Comparison of ENCODE assay signal across 1 cellular context in genomic region chr20:62929051-62929538, GRCh38.
TF ChIP-seq lines count a peak whose summit lies in the region.

No MANE protein-coding gene starts in this region.

TF ChIP-seq in HepG2, 621 proteins besides CTCF, POLR2A, EP300 and RAD21 (continued from another document and continues in another):
- TF ChIP-seq TIGD3 (CRISPR knock-in tag; IDR thresholded peaks at IDR 0.05; ENCODE audit: borderline replicate concordance) (no peak), PHF8 (CRISPR knock-in tag; IDR thresholded peaks at IDR 0.05) (no peak), ZNF275 (CRISPR knock-in tag; IDR thresholded peaks at IDR 0.05; ENCODE audit: borderline replicate concordance) (no peak), SMAD1 (CRISPR knock-in tag; IDR thresholded peaks at IDR 0.05; ENCODE audit: borderline replicate concordance, low read depth) (no peak), MTERF4 (CRISPR knock-in tag; IDR thresholded peaks at IDR 0.05) (no peak), ZFP36 (IDR thresholded peaks at IDR 0.05; ENCODE audit: borderline replicate concordance, low read depth, low read length, partially characterized antibody) (no peak), FOXK1 (CRISPR knock-in tag; IDR thresholded peaks at IDR 0.05; ENCODE audit: borderline replicate concordance, low read depth) (no peak), IRX3 (CRISPR knock-in tag; IDR thresholded peaks at IDR 0.05; ENCODE audit: borderline replicate concordance, low read depth) (no peak), SCMH1 (CRISPR knock-in tag; IDR thresholded peaks at IDR 0.05; ENCODE audit: borderline replicate concordance) (no peak), ATM (IDR thresholded peaks at IDR 0.05; ENCODE audit: borderline replicate concordance) (no peak), ZNF160 (CRISPR knock-in tag; IDR thresholded peaks at IDR 0.05) (no peak), HHEX (CRISPR knock-in tag; IDR thresholded peaks at IDR 0.05) (no peak), GATA4 (IDR thresholded peaks at IDR 0.05; ENCODE audit: borderline replicate concordance, low read depth) (no peak), TMF1 (CRISPR knock-in tag; IDR thresholded peaks at IDR 0.05; ENCODE audit: low read depth) (no peak), IRF9 (CRISPR knock-in tag; IDR thresholded peaks at IDR 0.05; ENCODE audit: borderline replicate concordance) (no peak), TCF12 (IDR thresholded peaks at IDR 0.05) (no peak), TCF12 (CRISPR knock-in tag; IDR thresholded peaks at IDR 0.05) (no peak), BORCS8-MEF2B (CRISPR knock-in tag; IDR thresholded peaks at IDR 0.05) (no peak), HMG20B (CRISPR knock-in tag; conservative IDR thresholded peaks at IDR 0.05) (no peak), ZBTB25 (CRISPR knock-in tag; IDR thresholded peaks at IDR 0.05) (no peak), SMC3 (IDR thresholded peaks at IDR 0.05; ENCODE audit: low read length) (no peak), PCBP1 (IDR thresholded peaks at IDR 0.05; ENCODE audit: borderline replicate concordance, low read depth, low read length) (0 out of 2 replicates have a peak, but pooled peaks have one; percentile 35), ZNF367 (CRISPR knock-in tag; IDR thresholded peaks at IDR 0.05; ENCODE audit: borderline replicate concordance) (no peak), KAT8 (CRISPR knock-in tag; IDR thresholded peaks at IDR 0.05) (no peak), NR2F1 (CRISPR knock-in tag; IDR thresholded peaks at IDR 0.05) (no peak), SRSF1 (optimal IDR thresholded peaks at IDR 0.05; ENCODE audit: low read depth, low read length) (no peak), PBX2 (CRISPR knock-in tag; IDR thresholded peaks at IDR 0.05) (no peak), SP5 (CRISPR knock-in tag; IDR thresholded peaks at IDR 0.05; ENCODE audit: borderline replicate concordance, low read depth) (no peak), TRIM22 (IDR thresholded peaks at IDR 0.05) (no peak), AKNA (CRISPR knock-in tag; IDR thresholded peaks at IDR 0.05; ENCODE audit: borderline replicate concordance) (no peak), ISL2 (CRISPR knock-in tag; IDR thresholded peaks at IDR 0.05) (no peak), XBP1 (CRISPR knock-in tag; IDR thresholded peaks at IDR 0.05) (no peak), TRIM24 (CRISPR knock-in tag; IDR thresholded peaks at IDR 0.05) (no peak), ZBTB20 (CRISPR knock-in tag; IDR thresholded peaks at IDR 0.05; ENCODE audit: borderline replicate concordance, low read depth) (no peak), TSC22D2 (CRISPR knock-in tag; IDR thresholded peaks at IDR 0.05; ENCODE audit: borderline replicate concordance) (no peak), GPN1 (CRISPR knock-in tag; IDR thresholded peaks at IDR 0.05; ENCODE audit: borderline replicate concordance) (no peak), ZNF597 (CRISPR knock-in tag; IDR thresholded peaks at IDR 0.05) (no peak), PLRG1 (conservative IDR thresholded peaks at IDR 0.05) (no peak), E2F2 (CRISPR knock-in tag; IDR thresholded peaks at IDR 0.05; ENCODE audit: borderline replicate concordance) (no peak), MEIS2 (CRISPR knock-in tag; IDR thresholded peaks at IDR 0.05) (no peak), ZNF788 (CRISPR knock-in tag; IDR thresholded peaks at IDR 0.05; ENCODE audit: borderline replicate concordance) (peak; percentile 42; the same call in 1 of the 2 replicates), SNAPC5 (CRISPR knock-in tag; IDR thresholded peaks at IDR 0.05; ENCODE audit: borderline replicate concordance) (no peak), LRRFIP1 (CRISPR knock-in tag; conservative IDR thresholded peaks at IDR 0.05) (no peak)
